1 cellular context compared by ENCODE assay signal in genomic region chr15:90895571-90896117, GRCh38.
TF ChIP-seq lines count a peak whose summit lies in the region.

No MANE protein-coding gene starts in this region.

TF ChIP-seq in IMR-90, 13 proteins besides CTCF, POLR2A, EP300 and RAD21:
- TF ChIP-seq USF2 (IDR thresholded peaks at IDR 0.05; ENCODE audit: low read depth, low read length) = no peak
- no peak for TF ChIP-seq SMC3 (IDR thresholded peaks at IDR 0.05; ENCODE audit: low read depth, low read length)
- no peak for TF ChIP-seq RFX5 (IDR thresholded peaks at IDR 0.05; ENCODE audit: low read depth, low read length)
- no peak for TF ChIP-seq MAFK (IDR thresholded peaks at IDR 0.05; ENCODE audit: low read depth, low read length)
- TF ChIP-seq FOS (IDR thresholded peaks at IDR 0.05; ENCODE audit: low read depth, low read length) = no peak
- TF ChIP-seq BHLHE40 (IDR thresholded peaks at IDR 0.05; ENCODE audit: low read depth, low read length) = no peak
- no peak for TF ChIP-seq MXI1 (IDR thresholded peaks at IDR 0.05; ENCODE audit: borderline replicate concordance, low read depth, low read length)
- TF ChIP-seq RCOR1 (IDR thresholded peaks at IDR 0.05; ENCODE audit: insufficient replicate concordance, low read length) = no peak
TF ChIP-seq in IMR-90: peak in this region for 0.
